29 cellular contexts compared by ENCODE assay signal in genomic region chr3:190040145-190040544, GRCh38.
"Had no signal": no experiment of that assay in that cellular context is flagged by ENCODE, and none has a peak within 500 bp of the region (broad histone marks: within the 10 kb centered on the region; RNA-seq: fewer than 3 reads in every experiment).

No MANE protein-coding gene starts in this region.

- H3K27ac Mint-ChIP-seq: activated CD4-positive, alpha-beta T cell treated with anti-CD3 and anti-CD28 coated beads for 36 hours; activated naive CD8-positive, alpha-beta T cell; activated T-cell treated with anti-CD3 and anti-CD28 coated beads, Interleukin-2, amount 50 U/mL, for 72 hours; memory B cell; naive thymus-derived CD8-positive, alpha-beta T cell; neural progenitor cell had no signal

- DNase-seq: activated CD4-positive, alpha-beta T cell treated with anti-CD3 and anti-CD28 coated beads for 36 hours; activated CD4-positive, CD25-positive, alpha-beta regulatory T cell; activated naive CD4-positive, alpha-beta T cell; activated T-cell treated with anti-CD3 and anti-CD28 coated beads for 4 hours; activated T-cell treated with anti-CD3 and anti-CD28 coated beads, Interleukin-2, amount 50 U/mL, for 72 hours; anterior cingulate cortex; dermis blood vessel endothelial cell; effector CD4-positive, alpha-beta T cell; foreskin keratinocyte; heart right ventricle; kidney; midbrain; naive thymus-derived CD8-positive, alpha-beta T cell; occipital lobe; right lobe of liver; stimulated activated CD4-positive, alpha-beta T cell treated with anti-CD3 and anti-CD28 coated beads, Interleukin-12 subunit alpha, Interleukin-12 subunit beta, amount 100 ng/mL, for 4 hours; stimulated activated CD4-positive, alpha-beta T cell treated with anti-CD3 and anti-CD28 coated beads, Interleukin-4, amount 100 ng/mL, for 1 hour; stimulated activated naive CD8-positive, alpha-beta T cell treated with anti-CD3 and anti-CD28 coated beads, Interleukin-15, Interleukin-2, amounts not matched to agents 100 U/mL and 50 U/mL, for 24 hours; T-helper 2 cell; testis; transverse colon had no signal

- FAIRE-seq: bronchial epithelial cell, colon, kidney, urothelium cell line had no signal

- ATAC-seq: activated CD4-positive, alpha-beta T cell treated with anti-CD3 and anti-CD28 coated beads for 36 hours; activated T-cell treated with anti-CD3 and anti-CD28 coated beads, Interleukin-2, amount 50 U/mL, for 72 hours; foreskin keratinocyte; heart right ventricle; naive thymus-derived CD8-positive, alpha-beta T cell; right lobe of liver; stimulated activated naive CD8-positive, alpha-beta T cell treated with anti-CD3 and anti-CD28 coated beads, Interleukin-15, Interleukin-2, amounts not matched to agents 100 U/mL and 50 U/mL, for 24 hours had no signal

- H3K27me3 ChIP-seq: esophagus muscularis mucosa, foreskin keratinocyte, heart right ventricle, neural progenitor cell, right lobe of liver, testis, transverse colon had no signal

- H3K4me3 Mint-ChIP-seq: activated CD4-positive, alpha-beta T cell treated with anti-CD3 and anti-CD28 coated beads for 36 hours; activated naive CD8-positive, alpha-beta T cell; activated T-cell treated with anti-CD3 and anti-CD28 coated beads, Interleukin-2, amount 50 U/mL, for 72 hours; memory B cell; naive thymus-derived CD8-positive, alpha-beta T cell; neural progenitor cell had no signal

- H3K4me1 Mint-ChIP-seq: activated CD4-positive, alpha-beta T cell treated with anti-CD3 and anti-CD28 coated beads for 36 hours; memory B cell; naive thymus-derived CD8-positive, alpha-beta T cell had no signal

- H3K27ac ChIP-seq: esophagus muscularis mucosa, foreskin keratinocyte, heart right ventricle, neural progenitor cell, right lobe of liver, skin epidermis, testis had no signal

- H3K4me3 ChIP-seq: esophagus muscularis mucosa, heart right ventricle, neural progenitor cell, right lobe of liver, skin epidermis, testis, transverse colon had no signal

- H3K36me3 Mint-ChIP-seq: activated naive CD8-positive, alpha-beta T cell; memory B cell; naive thymus-derived CD8-positive, alpha-beta T cell; neural progenitor cell had no signal

- H3K9ac ChIP-seq: neural progenitor cell had no signal

- H3K4me1 ChIP-seq: right lobe of liver, testis had no signal

- H3K27me3 Mint-ChIP-seq: memory B cell had no signal

- H3K36me3 ChIP-seq: esophagus muscularis mucosa, heart right ventricle, neural progenitor cell, right lobe of liver, transverse colon had no signal

- H3K9me3 Mint-ChIP-seq: activated T-cell treated with anti-CD3 and anti-CD28 coated beads, Interleukin-2, amount 50 U/mL, for 72 hours; memory B cell; naive thymus-derived CD8-positive, alpha-beta T cell; neural progenitor cell had no signal

- H3K9me3 ChIP-seq: esophagus muscularis mucosa, heart right ventricle, right lobe of liver, testis, transverse colon had no signal
